17 cellular contexts compared by ENCODE assay signal in genomic region chr5:82639393-82640144, GRCh38.
DNase-seq lines count a peak whose midpoint lies in the region; ATAC-seq and TF ChIP-seq lines count a peak whose summit lies in the region.
"Had no signal": no experiment of that assay in that cellular context is flagged by ENCODE, and none has a peak within 500 bp of the region (broad histone marks: within the 10 kb centered on the region; RNA-seq: fewer than 3 reads in every experiment).

No MANE protein-coding gene starts in this region.

- H3K4me1 ChIP-seq in A673 (ENCODE audit: insufficient read depth, low read length, poor library complexity, severe bottlenecking) (peaks cover 22% of the 10 kb centered on the region), OCI-LY3 (ENCODE audit: low read length) (peaks cover 33% of the 10 kb centered on the region), stomach (peaks cover 0 to 22% (median 11%) of the 10 kb centered on the region in 4 donors)

- no peaks in the 10 kb centered on the region for H3K27me3 Mint-ChIP-seq in chondrocyte (ENCODE audit: low read depth)
- H3K27me3 Mint-ChIP-seq in mesothelial cell of epicardium (ENCODE audit: low read depth): no peaks in the 10 kb centered on the region
- H3K27me3 Mint-ChIP-seq: activated CD8-positive, alpha-beta T cell treated with anti-CD3 and anti-CD28 coated beads for 36 hours; activated T-helper 17 cell treated with anti-CD3 and anti-CD28 coated beads, Interleukin-2, amount 50 U/mL, for 72 hours had no signal

- intact Hi-C loops in A673 (cut with micrococcal nuclease; ENCODE audit: unreplicated experiment): loop anchor here (2.0 to 10.0 kb wide), 5 partner anchors 153 to 923 kb away; partner anchors contain the start of genes TMEM167A, VCAN and XRCC4
- intact Hi-C loops in left colon (cut with DNase I, micrococcal nuclease): loop anchor here in 1 of 2 donors (10.0 kb wide), 2 partner anchors 285 to 925 kb away; no protein-coding TSS in a partner anchor
- intact Hi-C loops in stomach (cut with DNase I; ENCODE audit: low total_unique reads): loop anchor here (10.0 kb wide), 1 partner anchor 785 kb away; no protein-coding TSS in a partner anchor

- DNase-seq in A673 (ENCODE audit: low spot score) (peak; percentile 39), chondrocyte (ENCODE audit: low spot score) (no peak), mesothelial cell of epicardium (ENCODE audit: low spot score in 2 of 2, unreplicated experiment in 2 of 2) (no peak), left colon (no peak), NCI-H1092 treated with DMSO at 0.1 percent for 48 hours (lab: John Stamatoyannopoulos, UW) (no peak), NCI-H146 treated with DMSO at 0.1 percent for 48 hours (lab: John Stamatoyannopoulos, UW; ENCODE audit: unreplicated experiment) (no peak), stomach (no peak)
- DNase-seq: ACHN; activated CD8-positive, alpha-beta T cell treated with anti-CD3 and anti-CD28 coated beads for 36 hours; brain microvascular endothelial cell; Calu3; effector CD8-positive, alpha-beta T cell; gastrocnemius medialis; islet precursor cell; stimulated activated CD4-positive, alpha-beta T cell treated with anti-CD3 and anti-CD28 coated beads, Interleukin-2, amount 100 ng/mL, for 48 hours had no signal

- H3K4me3 Mint-ChIP-seq in chondrocyte (ENCODE audit: unreplicated experiment) (no peak overlapping the region), mesothelial cell of epicardium (no peak overlapping the region)
- H3K4me3 Mint-ChIP-seq: activated CD8-positive, alpha-beta T cell treated with anti-CD3 and anti-CD28 coated beads for 36 hours; activated T-helper 17 cell treated with anti-CD3 and anti-CD28 coated beads, Interleukin-2, amount 50 U/mL, for 72 hours had no signal

- no peak for ATAC-seq in left colon
- ATAC-seq: activated CD8-positive, alpha-beta T cell treated with anti-CD3 and anti-CD28 coated beads for 36 hours; activated T-helper 17 cell treated with anti-CD3 and anti-CD28 coated beads, Interleukin-2, amount 50 U/mL, for 72 hours had no signal

- no peak for TF ChIP-seq CTCF in A673 (conservative IDR thresholded peaks at IDR 0.05; ENCODE audit: low read depth, low read length)
- TF ChIP-seq CTCF in OCI-LY3 (IDR thresholded peaks at IDR 0.05; ENCODE audit: low read depth, low read length): no peak
- no peak for TF ChIP-seq CTCF in chondrocyte (IDR thresholded peaks at IDR 0.05)
- no peak for TF ChIP-seq CTCF in mesothelial cell of epicardium (IDR thresholded peaks at IDR 0.05; ENCODE audit: unreplicated experiment)
- no peak for TF ChIP-seq CTCF in stomach (IDR thresholded peaks at IDR 0.05)

- no peak for TF ChIP-seq POLR2A in stomach (IDR thresholded peaks at IDR 0.05)

- H3K27ac ChIP-seq in A673 (ENCODE audit: low read depth, low read length, poor library complexity, severe bottlenecking): no peak overlapping the region
- no peak overlapping the region for H3K27ac ChIP-seq in OCI-LY3 (ENCODE audit: low read length)
- H3K27ac ChIP-seq in stomach: no peak overlapping the region
- H3K27ac ChIP-seq: brain microvascular endothelial cell had no signal

- H3K9me3 Mint-ChIP-seq in chondrocyte (ENCODE audit: low read depth) (no peaks in the 10 kb centered on the region), mesothelial cell of epicardium (no peaks in the 10 kb centered on the region)
- H3K9me3 Mint-ChIP-seq: activated CD8-positive, alpha-beta T cell treated with anti-CD3 and anti-CD28 coated beads for 36 hours; activated T-helper 17 cell treated with anti-CD3 and anti-CD28 coated beads, Interleukin-2, amount 50 U/mL, for 72 hours had no signal

- CTCF ChIA-PET in A673 (lab: Charles Lee): no interaction called here

- no peaks in the 10 kb centered on the region for H3K79me2 ChIP-seq in OCI-LY3 (ENCODE audit: low read length)

- WGBS in stomach, 5 donors: 25 to 46% (median 35%) methylated on average over 2 of the region's 2 CpGs

- H3K36me3 ChIP-seq in A673 (ENCODE audit: insufficient read depth, low read length, poor library complexity, severe bottlenecking): no peaks in the 10 kb centered on the region
- H3K36me3 ChIP-seq in OCI-LY3 (replicated peaks; ENCODE audit: low read depth, low read length): no peaks in the 10 kb centered on the region
- H3K36me3 ChIP-seq in stomach: no peaks in the 10 kb centered on the region
- H3K36me3 ChIP-seq: brain microvascular endothelial cell, gastrocnemius medialis had no signal

- H3K27me3 ChIP-seq in A673 (replicated peaks; ENCODE audit: insufficient read depth, low read depth, low read length, poor library complexity): no peaks in the 10 kb centered on the region
- no peaks in the 10 kb centered on the region for H3K27me3 ChIP-seq in OCI-LY3 (ENCODE audit: low read depth, low read length)
- no peaks in the 10 kb centered on the region for H3K27me3 ChIP-seq in stomach
- H3K27me3 ChIP-seq: brain microvascular endothelial cell, gastrocnemius medialis had no signal

- BruUV-seq in A673 (replicated peaks; lab: Mats Ljungman, UMichigan): no TSS peak

- H3K9ac ChIP-seq in OCI-LY3 (ENCODE audit: low read length): no peak overlapping the region

- no peaks in the 10 kb centered on the region for H4K20me1 ChIP-seq in OCI-LY3 (ENCODE audit: insufficient read depth, low read length)

- H3K9me3 ChIP-seq in A673 (ENCODE audit: low read depth, low read length, poor library complexity, severe bottlenecking): no peaks in the 10 kb centered on the region
- H3K9me3 ChIP-seq in OCI-LY3 (ENCODE audit: insufficient read depth, low read length): no peaks in the 10 kb centered on the region
- no peaks in the 10 kb centered on the region for H3K9me3 ChIP-seq in stomach
- H3K9me3 ChIP-seq: gastrocnemius medialis had no signal

- POLR2A ChIA-PET in A673 (lab: Charles Lee; ENCODE audit: low non-redundant PET): interaction anchor here (0.6 kb wide), 1 partner anchor 552 kb away, joined by 3 read pairs; no protein-coding TSS in a partner anchor

- H3K27ac Mint-ChIP-seq in chondrocyte (ENCODE audit: unreplicated experiment): peak overlapping the region; percentile 33
- peak overlapping the region; percentile 55 for H3K27ac Mint-ChIP-seq in mesothelial cell of epicardium
- H3K27ac Mint-ChIP-seq: activated CD8-positive, alpha-beta T cell treated with anti-CD3 and anti-CD28 coated beads for 36 hours; activated T-helper 17 cell treated with anti-CD3 and anti-CD28 coated beads, Interleukin-2, amount 50 U/mL, for 72 hours had no signal

- H3K36me3 Mint-ChIP-seq in chondrocyte (ENCODE audit: low read depth) (no peaks in the 10 kb centered on the region), mesothelial cell of epicardium (no peaks in the 10 kb centered on the region)

- H3K4me1 Mint-ChIP-seq in chondrocyte (ENCODE audit: low read depth): peaks cover 46% of the 10 kb centered on the region
- peaks cover 56% of the 10 kb centered on the region for H3K4me1 Mint-ChIP-seq in mesothelial cell of epicardium
- H3K4me1 Mint-ChIP-seq: activated T-helper 17 cell treated with anti-CD3 and anti-CD28 coated beads, Interleukin-2, amount 50 U/mL, for 72 hours had no signal

- H3K4me3 ChIP-seq in A673 (ENCODE audit: low read depth, low read length, poor library complexity, severe bottlenecking) (no peak overlapping the region), OCI-LY3 (ENCODE audit: low read length) (no peak overlapping the region), stomach (no peak overlapping the region)
- H3K4me3 ChIP-seq: gastrocnemius medialis had no signal

- peak overlapping the region; percentile 66; the same call in 1 of the 2 replicates for H2AFZ ChIP-seq in OCI-LY3 (ENCODE audit: low read depth, low read length)

- H3K4me2 ChIP-seq in OCI-LY3 (ENCODE audit: low read length): no peak overlapping the region

- no peak for TF ChIP-seq EP300 in stomach (IDR thresholded peaks at IDR 0.05)
